ENCODE assay signal across 8 cellular contexts in genomic region chr1:54406339-54407181, GRCh38. TPM values are rescaled to one million over a fixed set of nuclear protein-coding genes. Genes with fewer than 3 reads are reported as not detected.
A peak's percentile ranks its signal among the peaks of the same experiment; 100 is the strongest.
DNase-seq lines count a peak whose midpoint lies in the region; ATAC-seq, FAIRE-seq and TF ChIP-seq lines count a peak whose summit lies in the region.

TSS of gene SSBP3 (minus strand) at chr1:54406394.

- H3K27me3 Mint-ChIP-seq in activated naive CD8-positive, alpha-beta T cell: no peaks in the 10 kb centered on the region
- peaks cover 35% of the 10 kb centered on the region for H3K27me3 Mint-ChIP-seq in glutamatergic neuron (ENCODE audit: unreplicated experiment)

- H3K9me3 Mint-ChIP-seq in activated naive CD8-positive, alpha-beta T cell (ENCODE audit: low read depth): no peaks in the 10 kb centered on the region
- H3K9me3 Mint-ChIP-seq in glutamatergic neuron (ENCODE audit: unreplicated experiment): peaks cover 29% of the 10 kb centered on the region

- H3K27ac Mint-ChIP-seq in activated naive CD8-positive, alpha-beta T cell: peak within 1 kb of the TSS; percentile 93
- peak within 1 kb of the TSS; percentile 98 for H3K27ac Mint-ChIP-seq in glutamatergic neuron (ENCODE audit: unreplicated experiment)

- peak; percentile 63 to 99 for TF ChIP-seq POLR2A in thyroid gland (IDR thresholded peaks at IDR 0.05)

- peaks cover 56% of the 10 kb centered on the region for H3K4me1 Mint-ChIP-seq in activated naive CD8-positive, alpha-beta T cell (ENCODE audit: low read depth)
- H3K4me1 Mint-ChIP-seq in glutamatergic neuron (ENCODE audit: low read depth, unreplicated experiment): peaks cover 48% of the 10 kb centered on the region

- H3K27me3 ChIP-seq in pancreas (no peaks in the 10 kb centered on the region), thyroid gland (no peaks in the 10 kb centered on the region)

- intact Hi-C loops in pancreas (cut with DNase I) (loop anchor here in 1 of 3 donors (5.0 to 10.0 kb wide), 2 partner anchors 81 to 282 kb away; no protein-coding TSS in a partner anchor), thyroid gland (cut with DNase I) (loop anchor here (5.0 kb wide), 2 partner anchors 134 to 284 kb away; no protein-coding TSS in a partner anchor)

- H3K36me3 ChIP-seq in pancreas (no peaks in the 10 kb centered on the region), thyroid gland (peaks cover 2 to 4% of the 10 kb centered on the region in 2 donors)

- H3K27ac ChIP-seq in pancreas (peak within 1 kb of the TSS; percentile 67 to 90 (median 80)), thyroid gland (peak within 1 kb of the TSS; percentile 86 to 95 (median 89))

- DNase-seq in GM04503 (ENCODE audit: low read depth) (peak; percentile 50), HFF-Myc (ENCODE audit: extremely low read depth, low read depth) (peak; percentile 50), NCI-H1048 (lab: John Stamatoyannopoulos, UW) (peak; percentile 83), SKM-1 (lab: John Stamatoyannopoulos, UW; ENCODE audit: unreplicated experiment) (peak; percentile 80), glutamatergic neuron (peak; percentile 96), pancreas (peak; percentile 90 to 98 (median 94)), thyroid gland (peak; percentile 91 to 93)

- no peak for FAIRE-seq in pancreas (lab: Jason Lieb, UNC)

- peaks cover 6% of the 10 kb centered on the region for H3K36me3 Mint-ChIP-seq in activated naive CD8-positive, alpha-beta T cell
- peaks cover 18% of the 10 kb centered on the region for H3K36me3 Mint-ChIP-seq in glutamatergic neuron (ENCODE audit: unreplicated experiment)

- peak; percentile 86 to 93 (median 90) for ATAC-seq in pancreas

- TF ChIP-seq CTCF in HFF-Myc (IDR thresholded peaks at IDR 0.05; ENCODE audit: low read depth, low read length, missing control alignments) (no peak), glutamatergic neuron (IDR thresholded peaks at IDR 0.05; ENCODE audit: partially characterized antibody, unreplicated experiment) (peak; percentile 12), pancreas (IDR thresholded peaks at IDR 0.05) (no peak), thyroid gland (IDR thresholded peaks at IDR 0.05) (peak in 3 of 6 experiments; percentile 5 to 30 (median 7))

- H3K9me3 ChIP-seq in pancreas: no peaks in the 10 kb centered on the region
- H3K9me3 ChIP-seq in thyroid gland: no peaks in the 10 kb centered on the region

- H3K4me3 Mint-ChIP-seq in activated naive CD8-positive, alpha-beta T cell: peak within 1 kb of the TSS; percentile 90
- H3K4me3 Mint-ChIP-seq in glutamatergic neuron (ENCODE audit: unreplicated experiment): peak within 1 kb of the TSS; percentile 98

- H3K4me1 ChIP-seq in pancreas: peaks cover 4 to 27% (median 14%) of the 10 kb centered on the region in 3 donors
- H3K4me1 ChIP-seq in thyroid gland: peaks cover 25 to 39% of the 10 kb centered on the region in 2 donors

- H3K4me3 ChIP-seq in HFF-Myc (replicated peaks; ENCODE audit: low read depth, low read length) (peak within 1 kb of the TSS; percentile 74), pancreas (peak within 1 kb of the TSS; percentile 67 to 82 (median 76)), thyroid gland (replicated peaks in 1 of 3) (peak within 1 kb of the TSS; percentile 51 to 96 (median 79))

- 0 to 1% methylated on average over 56 to 100 of the region's 100 CpGs for WGBS in pancreas, 2 donors
- WGBS in thyroid gland, 2 donors: 0 to 4% methylated on average over 5 to 8 of the region's 100 CpGs

RNA-seq across cellular contexts. Expression of gene SSBP3, which starts in this region (rescaled TPM):
- total RNA-seq in glutamatergic neuron (ENCODE audit: unreplicated experiment): 608 TPM
- total RNA-seq in pancreas: 10 to 100 TPM; 20.5 to 25.2 (median 22.9) TPM
- 10 to 100 TPM; 16.4 to 31.0 TPM for polyA plus RNA-seq in pancreas
- 10 to 100 TPM; 15.4 to 23.0 (median 18.2) TPM for total RNA-seq in thyroid gland

Comparison
In these comparisons a context has a peak if more than half of its experiments do, and no peak if none do; other contexts are left out.
1. Peak in every context shown above with its lines: DNase-seq, ATAC-seq, H3K4me3 ChIP-seq and H3K27ac ChIP-seq.
2. RNA of gene SSBP3 (total RNA-seq): 608 TPM in glutamatergic neuron (single experiment); 20.5 to 25.2 TPM in pancreas and 15.4 to 23.0 TPM in thyroid gland; every median in the first group is over 10 times any median in the second.